In genomic region chr5:543755-544674, GRCh38 we compare ENCODE assay signal across 8 cellular contexts. TPM values are rescaled to one million over a fixed set of nuclear protein-coding genes. Genes with fewer than 3 reads are reported as not detected.
DNase-seq lines count a peak whose midpoint lies in the region; ATAC-seq, FAIRE-seq and TF ChIP-seq lines count a peak whose summit lies in the region.

No MANE protein-coding gene starts in this region.

- H3K9me3 Mint-ChIP-seq in WTC11: peaks cover 3% of the 10 kb centered on the region
- peaks cover 0 to 2% of the 10 kb centered on the region in 2 donors for H3K9me3 Mint-ChIP-seq in stimulated activated naive B cell treated with anti-CD40 and anti-IgM and Interleukin-4, amounts not matched to agents 10 μg/mL and 1 μg/mL and 100 μg/mL, for 72 hours

- CTCF ChIA-PET in WTC11 (lab: Charles Lee): interaction anchor here (0.9 kb wide), 1 partner anchor 21 kb away, joined by 4 read pairs; no protein-coding TSS in a partner anchor

- no peak for FAIRE-seq in frontal cortex (lab: Jason Lieb, UNC)

- DNase-seq in Ammon's horn (ENCODE audit: low spot score) (peak; percentile 45), WTC11 (ENCODE audit: low spot score) (peak; percentile 8), left ventricle myocardium superior (peak; percentile 65), ACHN (no peak), frontal cortex (ENCODE audit: low spot score in 2 of 2) (no peak)
- peak; percentile 90 for DNase-seq in stimulated activated naive B cell treated with anti-CD40 and anti-IgM and Interleukin-4, amounts not matched to agents 10 μg/mL and 1 μg/mL and 100 μg/mL, for 72 hours

- in situ Hi-C loops in ACHN (cut with HindIII; ENCODE audit: low pct_ligation_motif_present, low pct_unique_long_range_greater_than_20kb, low sequenced_read_pairs): no loop called here

- no peak overlapping the region for H3K4me3 Mint-ChIP-seq in WTC11
- no peak overlapping the region for H3K4me3 Mint-ChIP-seq in stimulated activated naive B cell treated with anti-CD40 and anti-IgM and Interleukin-4, amounts not matched to agents 10 μg/mL and 1 μg/mL and 100 μg/mL, for 72 hours

- H3K27me3 Mint-ChIP-seq in WTC11 (ENCODE audit: low read depth): peaks cover 10% of the 10 kb centered on the region
- peaks cover 43 to 69% of the 10 kb centered on the region in 2 donors for H3K27me3 Mint-ChIP-seq in stimulated activated naive B cell treated with anti-CD40 and anti-IgM and Interleukin-4, amounts not matched to agents 10 μg/mL and 1 μg/mL and 100 μg/mL, for 72 hours

- intact Hi-C loops in left ventricle myocardium superior (cut with micrococcal nuclease): no loop called here

- POLR2A ChIA-PET in WTC11 (lab: Charles Lee): interaction anchor here (0.6 kb wide), 1 partner anchor 17 kb away, joined by 3 read pairs; no protein-coding TSS in a partner anchor

- H3K36me3 Mint-ChIP-seq in WTC11: no peaks in the 10 kb centered on the region
- H3K36me3 Mint-ChIP-seq in stimulated activated naive B cell treated with anti-CD40 and anti-IgM and Interleukin-4, amounts not matched to agents 10 μg/mL and 1 μg/mL and 100 μg/mL, for 72 hours: no peaks in the 10 kb centered on the region

- ATAC-seq in GM19395 (IDR thresholded peaks at IDR 0.05; ENCODE audit: unreplicated experiment) (peak; percentile 96), HG03354 (IDR thresholded peaks at IDR 0.05; ENCODE audit: poor library complexity, severe bottlenecking, unreplicated experiment) (peak; percentile 95), WTC11 (no peak), left ventricle myocardium superior (peak; percentile 68)
- peak; percentile 95 for ATAC-seq in stimulated activated naive B cell treated with anti-CD40 and anti-IgM and Interleukin-4, amounts not matched to agents 10 μg/mL and 1 μg/mL and 100 μg/mL, for 72 hours (replicated peaks)

- no peak overlapping the region for H3K27ac Mint-ChIP-seq in WTC11
- peak overlapping the region; percentile 77 for H3K27ac Mint-ChIP-seq in stimulated activated naive B cell treated with anti-CD40 and anti-IgM and Interleukin-4, amounts not matched to agents 10 μg/mL and 1 μg/mL and 100 μg/mL, for 72 hours

- TF ChIP-seq CTCF in WTC11 (IDR thresholded peaks at IDR 0.05): no peak

- no peaks in the 10 kb centered on the region for H3K4me1 Mint-ChIP-seq in WTC11
- peaks cover 31 to 69% of the 10 kb centered on the region in 2 donors for H3K4me1 Mint-ChIP-seq in stimulated activated naive B cell treated with anti-CD40 and anti-IgM and Interleukin-4, amounts not matched to agents 10 μg/mL and 1 μg/mL and 100 μg/mL, for 72 hours

TF ChIP-seq in WTC11, 78 proteins besides CTCF, POLR2A, EP300 and RAD21:
- no peak for TF ChIP-seq ETV6 (CRISPR knock-in tag; IDR thresholded peaks at IDR 0.05)
- TF ChIP-seq, protein P1, sequence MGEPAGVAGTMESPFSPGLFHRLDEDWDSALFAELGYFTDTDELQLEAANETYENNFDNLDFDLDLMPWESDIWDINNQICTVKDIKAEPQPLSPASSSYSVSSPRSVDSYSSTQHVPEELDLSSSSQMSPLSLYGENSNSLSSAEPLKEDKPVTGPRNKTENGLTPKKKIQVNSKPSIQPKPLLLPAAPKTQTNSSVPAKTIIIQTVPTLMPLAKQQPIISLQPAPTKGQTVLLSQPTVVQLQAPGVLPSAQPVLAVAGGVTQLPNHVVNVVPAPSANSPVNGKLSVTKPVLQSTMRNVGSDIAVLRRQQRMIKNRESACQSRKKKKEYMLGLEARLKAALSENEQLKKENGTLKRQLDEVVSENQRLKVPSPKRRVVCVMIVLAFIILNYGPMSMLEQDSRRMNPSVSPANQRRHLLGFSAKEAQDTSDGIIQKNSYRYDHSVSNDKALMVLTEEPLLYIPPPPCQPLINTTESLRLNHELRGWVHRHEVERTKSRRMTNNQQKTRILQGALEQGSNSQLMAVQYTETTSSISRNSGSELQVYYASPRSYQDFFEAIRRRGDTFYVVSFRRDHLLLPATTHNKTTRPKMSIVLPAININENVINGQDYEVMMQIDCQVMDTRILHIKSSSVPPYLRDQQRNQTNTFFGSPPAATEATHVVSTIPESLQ (CRISPR knock-in tag; IDR thresholded peaks at IDR 0.05): no peak
- no peak for TF ChIP-seq ZNF317 (CRISPR knock-in tag; IDR thresholded peaks at IDR 0.05; ENCODE audit: borderline replicate concordance, low read depth)
- TF ChIP-seq SP1 (CRISPR knock-in tag; conservative IDR thresholded peaks at IDR 0.05): no peak
- TF ChIP-seq, protein P2, sequence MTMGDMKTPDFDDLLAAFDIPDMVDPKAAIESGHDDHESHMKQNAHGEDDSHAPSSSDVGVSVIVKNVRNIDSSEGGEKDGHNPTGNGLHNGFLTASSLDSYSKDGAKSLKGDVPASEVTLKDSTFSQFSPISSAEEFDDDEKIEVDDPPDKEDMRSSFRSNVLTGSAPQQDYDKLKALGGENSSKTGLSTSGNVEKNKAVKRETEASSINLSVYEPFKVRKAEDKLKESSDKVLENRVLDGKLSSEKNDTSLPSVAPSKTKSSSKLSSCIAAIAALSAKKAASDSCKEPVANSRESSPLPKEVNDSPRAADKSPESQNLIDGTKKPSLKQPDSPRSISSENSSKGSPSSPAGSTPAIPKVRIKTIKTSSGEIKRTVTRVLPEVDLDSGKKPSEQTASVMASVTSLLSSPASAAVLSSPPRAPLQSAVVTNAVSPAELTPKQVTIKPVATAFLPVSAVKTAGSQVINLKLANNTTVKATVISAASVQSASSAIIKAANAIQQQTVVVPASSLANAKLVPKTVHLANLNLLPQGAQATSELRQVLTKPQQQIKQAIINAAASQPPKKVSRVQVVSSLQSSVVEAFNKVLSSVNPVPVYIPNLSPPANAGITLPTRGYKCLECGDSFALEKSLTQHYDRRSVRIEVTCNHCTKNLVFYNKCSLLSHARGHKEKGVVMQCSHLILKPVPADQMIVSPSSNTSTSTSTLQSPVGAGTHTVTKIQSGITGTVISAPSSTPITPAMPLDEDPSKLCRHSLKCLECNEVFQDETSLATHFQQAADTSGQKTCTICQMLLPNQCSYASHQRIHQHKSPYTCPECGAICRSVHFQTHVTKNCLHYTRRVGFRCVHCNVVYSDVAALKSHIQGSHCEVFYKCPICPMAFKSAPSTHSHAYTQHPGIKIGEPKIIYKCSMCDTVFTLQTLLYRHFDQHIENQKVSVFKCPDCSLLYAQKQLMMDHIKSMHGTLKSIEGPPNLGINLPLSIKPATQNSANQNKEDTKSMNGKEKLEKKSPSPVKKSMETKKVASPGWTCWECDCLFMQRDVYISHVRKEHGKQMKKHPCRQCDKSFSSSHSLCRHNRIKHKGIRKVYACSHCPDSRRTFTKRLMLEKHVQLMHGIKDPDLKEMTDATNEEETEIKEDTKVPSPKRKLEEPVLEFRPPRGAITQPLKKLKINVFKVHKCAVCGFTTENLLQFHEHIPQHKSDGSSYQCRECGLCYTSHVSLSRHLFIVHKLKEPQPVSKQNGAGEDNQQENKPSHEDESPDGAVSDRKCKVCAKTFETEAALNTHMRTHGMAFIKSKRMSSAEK (CRISPR knock-in tag; IDR thresholded peaks at IDR 0.05; ENCODE audit: borderline replicate concordance): no peak
- no peak for TF ChIP-seq ZSCAN18 (CRISPR knock-in tag; IDR thresholded peaks at IDR 0.05)
- TF ChIP-seq ATF2 (CRISPR knock-in tag; IDR thresholded peaks at IDR 0.05; ENCODE audit: borderline replicate concordance, low read depth): no peak
- TF ChIP-seq ZNF232 (CRISPR knock-in tag; IDR thresholded peaks at IDR 0.05): no peak
- TF ChIP-seq ZBTB21 (CRISPR knock-in tag; IDR thresholded peaks at IDR 0.05; ENCODE audit: borderline replicate concordance): no peak
TF ChIP-seq in WTC11: peak in this region for 0.

RNA-seq across cellular contexts. Expression of gene SLC9A3, which starts 19.8 kb away (rescaled TPM):
- total RNA-seq in WTC11 (2021) (1.2 to 1.7 TPM (median 1.6 TPM) in 3 replicates), left ventricle myocardium superior (1.3 TPM), frontal cortex (1.2 TPM)

Comparison
In these comparisons a context has a peak if more than half of its experiments do, and no peak if none do; other contexts are left out.
1. DNase-seq: peak in Ammon's horn (single experiment), WTC11 (single experiment), left ventricle myocardium superior (single experiment) and stimulated activated naive B cell treated with anti-CD40 and anti-IgM and Interleukin-4, amounts not matched to agents 10 μg/mL and 1 μg/mL and 100 μg/mL, for 72 hours (single experiment); none in ACHN (single experiment) and frontal cortex (0 of 2).